Comparison of ENCODE assay signal across 12 cellular contexts in the genomic region with DNA sequence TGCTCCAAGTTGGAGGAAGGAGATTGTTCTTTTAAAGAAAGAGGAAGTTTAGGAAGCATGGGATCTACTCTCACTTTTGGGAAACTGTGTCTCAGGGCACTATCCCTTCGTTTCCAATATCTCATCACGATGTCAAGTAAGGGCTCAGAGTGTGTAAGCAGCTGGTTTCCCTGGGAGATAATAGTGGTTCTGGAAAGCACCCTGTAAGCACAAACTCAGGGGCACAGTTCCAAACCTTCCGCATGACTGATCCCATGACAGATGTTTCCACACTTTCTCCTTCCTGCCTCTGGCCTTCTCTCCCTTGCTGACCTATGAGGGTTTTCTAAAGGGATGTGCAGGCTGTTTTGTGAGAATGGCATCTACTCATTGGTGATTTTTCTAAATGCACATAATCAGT. TPM values are rescaled to one million over a fixed set of nuclear protein-coding genes. Genes with fewer than 3 reads are reported as not detected.
DNase-seq lines count a peak whose midpoint lies in the region; ATAC-seq and TF ChIP-seq lines count a peak whose summit lies in the region.
"Had no signal": no experiment of that assay in that cellular context is flagged by ENCODE, and none has a peak within 500 bp of the region (broad histone marks: within the 10 kb centered on the region; RNA-seq: fewer than 3 reads in every experiment).

No MANE protein-coding gene starts in this region.

- H3K4me1 ChIP-seq in fibroblast of lung (ENCODE audit: control insufficient read depth, extremely low read depth, insufficient read depth, low read length) (no peaks in the 10 kb centered on the region), mucosa of descending colon (ENCODE audit: low read depth) (peaks cover 14% of the 10 kb centered on the region)

- H3K27me3 ChIP-seq in fibroblast of lung (ENCODE audit: control insufficient read depth, insufficient read depth, low read length) = no peaks in the 10 kb centered on the region

- H2AFZ ChIP-seq in fibroblast of lung (ENCODE audit: low read length) = peak overlapping the region; percentile 16

- no peak overlapping the region for H3K4me3 ChIP-seq in fibroblast of lung (replicated peaks in 1 of 4; ENCODE audit: control extremely low read depth in 1 of 4, insufficient read depth in 1 of 4, low read depth in 3 of 4, low read length in 4 of 4)
- no peak overlapping the region for H3K4me3 ChIP-seq in mucosa of descending colon

- H3K9ac ChIP-seq in fibroblast of lung (ENCODE audit: insufficient read depth, low read length) = no peak overlapping the region

- no peak overlapping the region for H3K27ac ChIP-seq in fibroblast of lung (ENCODE audit: insufficient read depth, low read length)
- H3K27ac ChIP-seq: VCaP had no signal

- H3K4me3 Mint-ChIP-seq in osteocyte (ENCODE audit: unreplicated experiment) = no peak overlapping the region
- H3K4me3 Mint-ChIP-seq: stimulated activated naive B cell treated with anti-CD40 and anti-IgM and Interleukin-4, amounts not matched to agents 10 μg/mL and 1 μg/mL and 100 μg/mL, for 72 hours had no signal

- no peaks in the 10 kb centered on the region for H4K20me1 ChIP-seq in fibroblast of lung (ENCODE audit: control insufficient read depth, extremely low read depth, insufficient read depth, low read length)

- intact Hi-C loops in mucosa of descending colon (cut with DNase I, micrococcal nuclease) = no loop called here

- DNase-seq in NCI-H446 treated with DMSO at 0.1 percent for 48 hours (lab: John Stamatoyannopoulos, UW) = peak; percentile 41
- DNase-seq in fibroblast of lung (ENCODE audit: low read depth in 2 of 2) = peak; percentile 79 to 86
- DNase-seq in mucosa of descending colon = peak in 1 of 3 donors; percentile 75
- DNase-seq in ureter (ENCODE audit: low spot score) = peak; percentile 73
- DNase-seq in activated T-cell treated with anti-CD3 and anti-CD28 coated beads for 4 hours = no peak
- no peak for DNase-seq in osteocyte (ENCODE audit: extremely low spot score, unreplicated experiment)
- DNase-seq: activated gamma-delta T cell treated with Interleukin-2 at 50 U/mL for 16 hours; NCI-H1105 treated with DMSO at 0.1 percent for 48 hours; retina; stimulated activated naive B cell treated with anti-CD40 and anti-IgM and Interleukin-4, amounts not matched to agents 10 μg/mL and 1 μg/mL and 100 μg/mL, for 72 hours had no signal

- H3K4me1 Mint-ChIP-seq in osteocyte (ENCODE audit: unreplicated experiment) = peaks cover 23% of the 10 kb centered on the region

- TF ChIP-seq CTCF in fibroblast of lung (conservative IDR thresholded peaks at IDR 0.05 in 1 of 2, IDR thresholded peaks at IDR 0.05 in 1 of 2; ENCODE audit: low read depth in 1 of 2, low read length in 2 of 2) (no peak), mucosa of descending colon (IDR thresholded peaks at IDR 0.05) (no peak), osteocyte (IDR thresholded peaks at IDR 0.05) (no peak)

- H3K36me3 ChIP-seq in fibroblast of lung (ENCODE audit: control insufficient read depth, insufficient read depth, low read length) (no peaks in the 10 kb centered on the region), mucosa of descending colon (ENCODE audit: low read depth) (no peaks in the 10 kb centered on the region)

- H3K9me3 Mint-ChIP-seq in osteocyte (ENCODE audit: unreplicated experiment) = no peaks in the 10 kb centered on the region

- H3K79me2 ChIP-seq in fibroblast of lung (ENCODE audit: control insufficient read depth, insufficient read depth, low read length) = no peaks in the 10 kb centered on the region

- ATAC-seq in mucosa of descending colon = peak; percentile 62
- ATAC-seq in SK-N-SH treated with all-trans-retinoic acid at 6 μM for 48 hours = no peak

- H3K9me3 ChIP-seq in fibroblast of lung (ENCODE audit: control insufficient read depth, insufficient read depth, low read depth, low read length) (no peaks in the 10 kb centered on the region), mucosa of descending colon (no peaks in the 10 kb centered on the region)

- no peaks in the 10 kb centered on the region for H3K36me3 Mint-ChIP-seq in osteocyte (ENCODE audit: unreplicated experiment)
- H3K36me3 Mint-ChIP-seq: stimulated activated naive B cell treated with anti-CD40 and anti-IgM and Interleukin-4, amounts not matched to agents 10 μg/mL and 1 μg/mL and 100 μg/mL, for 72 hours had no signal

- H3K27me3 Mint-ChIP-seq in osteocyte (ENCODE audit: unreplicated experiment) = no peaks in the 10 kb centered on the region

- H3K27ac Mint-ChIP-seq in osteocyte (ENCODE audit: unreplicated experiment) = no peak overlapping the region
- H3K27ac Mint-ChIP-seq: stimulated activated naive B cell treated with anti-CD40 and anti-IgM and Interleukin-4, amounts not matched to agents 10 μg/mL and 1 μg/mL and 100 μg/mL, for 72 hours had no signal

- no peak overlapping the region for H3K4me2 ChIP-seq in fibroblast of lung (ENCODE audit: extremely low read depth, insufficient read depth, low read length)

TF ChIP-seq in SK-N-SH treated with all-trans-retinoic acid at 6 μM for 48 hours, 23 proteins besides CTCF, POLR2A, EP300 and RAD21:
- TF ChIP-seq GLIS3 (CRISPR knock-in tag; IDR thresholded peaks at IDR 0.05) (no peak), ZFP30 (CRISPR knock-in tag; IDR thresholded peaks at IDR 0.05) (no peak), CSDC2 (CRISPR knock-in tag; IDR thresholded peaks at IDR 0.05) (no peak), ISL1 (CRISPR knock-in tag; IDR thresholded peaks at IDR 0.05) (no peak), BACH2 (CRISPR knock-in tag; IDR thresholded peaks at IDR 0.05; ENCODE audit: borderline replicate concordance) (no peak), ZNF8 (CRISPR knock-in tag; IDR thresholded peaks at IDR 0.05) (no peak), TOX (CRISPR knock-in tag; IDR thresholded peaks at IDR 0.05; ENCODE audit: borderline replicate concordance) (no peak), ZNF70 (CRISPR knock-in tag; IDR thresholded peaks at IDR 0.05) (no peak)
- TF ChIP-seq, protein P1, sequence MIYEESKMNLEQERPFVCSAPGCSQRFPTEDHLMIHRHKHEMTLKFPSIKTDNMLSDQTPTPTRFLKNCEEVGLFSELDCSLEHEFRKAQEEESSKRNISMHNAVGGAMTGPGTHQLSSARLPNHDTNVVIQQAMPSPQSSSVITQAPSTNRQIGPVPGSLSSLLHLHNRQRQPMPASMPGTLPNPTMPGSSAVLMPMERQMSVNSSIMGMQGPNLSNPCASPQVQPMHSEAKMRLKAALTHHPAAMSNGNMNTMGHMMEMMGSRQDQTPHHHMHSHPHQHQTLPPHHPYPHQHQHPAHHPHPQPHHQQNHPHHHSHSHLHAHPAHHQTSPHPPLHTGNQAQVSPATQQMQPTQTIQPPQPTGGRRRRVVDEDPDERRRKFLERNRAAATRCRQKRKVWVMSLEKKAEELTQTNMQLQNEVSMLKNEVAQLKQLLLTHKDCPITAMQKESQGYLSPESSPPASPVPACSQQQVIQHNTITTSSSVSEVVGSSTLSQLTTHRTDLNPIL (CRISPR knock-in tag; IDR thresholded peaks at IDR 0.05; ENCODE audit: low read depth) = no peak

RNA-seq across cellular contexts. Expression of a gene that starts 33.9 kb away (rescaled TPM):
- total RNA-seq in fibroblast of lung (1.3 and 1.7 TPM in 2 replicates), mucosa of descending colon (100 to 1,000 TPM in 1 of 3 donors, 10 to 100 TPM in 2; 68.5 to 239 (median 91.9) TPM), ureter (42.4 TPM), osteocyte (not detected in 2 replicates)
- 0.23 and 1.1 TPM in 2 replicates for polyA plus RNA-seq in fibroblast of lung
- polyA plus RNA-seq in fibroblast of lung (2012) = 0.47 and 0.76 TPM in 2 replicates
- polyA minus RNA-seq in fibroblast of lung (ENCODE audit: low replicate concordance) = not detected in 2 replicates

Comparison
In these comparisons a context has a peak if more than half of its experiments do, and no peak if none do; other contexts are left out.
1. DNase-seq: peak in NCI-H446 treated with DMSO at 0.1 percent for 48 hours (single experiment), fibroblast of lung (2 of 2) and ureter (single experiment); none in activated T-cell treated with anti-CD3 and anti-CD28 coated beads for 4 hours (single experiment) and osteocyte (single experiment).
2. RNA of a gene that starts 33.9 kb away (total RNA-seq): 68.5 to 239 TPM in mucosa of descending colon and 42.4 TPM in ureter (single experiment); 1.3 to 1.7 TPM in fibroblast of lung and not detected in osteocyte; every median in the first group is over 10 times any median in the second.